In the genomic region with DNA sequence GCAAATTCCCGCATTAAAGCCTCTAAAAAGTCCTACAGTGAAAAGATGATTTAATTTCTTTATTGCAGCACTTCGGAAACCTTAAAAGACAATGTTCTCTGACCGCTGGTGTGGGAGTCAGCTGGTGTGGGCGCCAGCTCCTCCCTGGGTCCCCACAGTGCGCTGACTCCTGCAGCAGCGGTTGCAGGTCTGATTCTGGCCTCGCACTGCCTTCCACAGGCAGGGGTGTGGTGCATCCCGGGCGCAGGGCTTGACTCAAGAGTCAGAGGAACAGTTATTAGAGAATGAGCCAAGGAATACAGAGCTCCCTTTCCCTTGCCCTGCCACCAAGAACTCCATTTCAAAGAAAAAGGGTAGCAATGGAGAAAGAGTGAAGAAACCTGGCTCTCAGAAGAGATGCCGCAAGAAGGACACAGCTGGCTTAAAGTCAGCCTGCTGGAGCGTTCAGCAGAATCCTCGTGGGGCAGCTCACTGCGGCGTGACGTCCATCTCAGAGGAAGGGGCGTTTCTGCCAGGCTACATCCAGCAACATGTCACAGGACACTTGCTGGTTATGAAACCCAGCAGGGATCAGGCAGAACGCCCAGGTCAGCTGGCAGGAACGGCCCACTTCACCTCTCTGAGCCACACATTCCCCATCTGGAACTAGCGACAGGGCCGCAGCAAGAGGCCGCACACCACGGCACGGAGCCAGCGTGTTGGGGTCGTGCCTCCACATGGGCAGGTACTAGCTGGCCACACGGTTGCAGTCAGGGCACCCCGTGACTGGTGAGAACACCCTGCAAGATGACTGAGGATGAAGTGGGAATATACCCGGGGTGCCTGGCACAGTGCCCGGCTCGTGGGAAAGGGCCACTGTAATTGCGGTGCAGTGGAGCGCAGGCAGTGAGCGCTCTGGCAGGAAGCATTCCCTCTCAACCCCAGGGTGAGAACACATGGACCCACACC, we compare ENCODE assay signal across 14 cellular contexts. TPM values are rescaled to one million over a fixed set of nuclear protein-coding genes. Genes with fewer than 3 reads are reported as not detected.
DNase-seq lines count a peak whose midpoint lies in the region; ATAC-seq and TF ChIP-seq lines count a peak whose summit lies in the region.
"Had no signal": no experiment of that assay in that cellular context is flagged by ENCODE, and none has a peak within 500 bp of the region (broad histone marks: within the 10 kb centered on the region; RNA-seq: fewer than 3 reads in every experiment).

No MANE protein-coding gene starts in this region.

- no peaks in the 10 kb centered on the region for H3K36me3 Mint-ChIP-seq in MCF 10A (ENCODE audit: insufficient read depth, unreplicated experiment)
- no peaks in the 10 kb centered on the region for H3K36me3 Mint-ChIP-seq in CD4-positive, alpha-beta T cell (ENCODE audit: low read depth)
- H3K36me3 Mint-ChIP-seq: naive B cell had no signal

- no peak overlapping the region for H3K4me3 Mint-ChIP-seq in MCF 10A (ENCODE audit: unreplicated experiment)
- no peak overlapping the region for H3K4me3 Mint-ChIP-seq in CD4-positive, alpha-beta T cell

- BruUV-seq in MCF 10A (replicated peaks; lab: Mats Ljungman, UMichigan) = no TSS peak

- no peaks in the 10 kb centered on the region for H3K36me3 ChIP-seq in breast epithelium
- no peaks in the 10 kb centered on the region for H3K36me3 ChIP-seq in lower lobe of right lung
- no peaks in the 10 kb centered on the region for H3K36me3 ChIP-seq in vagina
- H3K36me3 ChIP-seq: ascending aorta, SJSA1 had no signal

- CTCF ChIA-PET in MCF 10A (lab: Yijun Ruan, JAX) = interaction anchor here (0.6 to 1.7 kb wide), 2 partner anchors 35 to 442 kb away, joined by 4 to 5 read pairs; no protein-coding TSS in a partner anchor
- CTCF ChIA-PET in CD4-positive, alpha-beta T cell (lab: Charles Lee) = no interaction called here

- no peaks in the 10 kb centered on the region for H3K9me3 Mint-ChIP-seq in MCF 10A (ENCODE audit: unreplicated experiment)
- H3K9me3 Mint-ChIP-seq in CD4-positive, alpha-beta T cell = no peaks in the 10 kb centered on the region
- H3K9me3 Mint-ChIP-seq: naive B cell had no signal

- no peak overlapping the region for H3K27ac Mint-ChIP-seq in MCF 10A (ENCODE audit: low read depth, unreplicated experiment)
- no peak overlapping the region for H3K27ac Mint-ChIP-seq in CD4-positive, alpha-beta T cell

- POLR2A ChIA-PET in MCF 10A (lab: Yijun Ruan, JAX) = interaction anchor here (0.7 kb wide), 1 partner anchor 666 kb away, joined by 5 read pairs; no protein-coding TSS in a partner anchor
- POLR2A ChIA-PET in CD4-positive, alpha-beta T cell (lab: Charles Lee) = no interaction called here

- H3K4me3 ChIP-seq in breast epithelium (no peak overlapping the region), lower lobe of right lung (no peak overlapping the region), vagina (no peak overlapping the region)
- H3K4me3 ChIP-seq: ascending aorta, SJSA1 had no signal

- intact Hi-C loops in breast epithelium (cut with DNase I; ENCODE audit: low total_unique reads) (loop anchor here (5.0 kb wide), 1 partner anchor 408 kb away; no protein-coding TSS in a partner anchor), MCF 10A (cut with micrococcal nuclease) (loop anchor here (10.0 kb wide), 2 partner anchors 555 to 795 kb away; no protein-coding TSS in a partner anchor), lower lobe of right lung (cut with DNase I) (no loop called here), vagina (cut with DNase I) (loop anchor here (5.0 kb wide), 1 partner anchor 1327 kb away; no protein-coding TSS in a partner anchor)
- intact Hi-C loops in CD4-positive, alpha-beta T cell (cut with DNase I, micrococcal nuclease) = no loop called here

- H3K27me3 ChIP-seq in breast epithelium (no peaks in the 10 kb centered on the region), lower lobe of right lung (ENCODE audit: low read depth) (no peaks in the 10 kb centered on the region), vagina (no peaks in the 10 kb centered on the region)
- H3K27me3 ChIP-seq in CD4-positive, alpha-beta T cell (ENCODE audit: control insufficient read depth, insufficient read depth, low read length) = peaks cover 4% of the 10 kb centered on the region
- H3K27me3 ChIP-seq: ascending aorta had no signal

- TF ChIP-seq POLR2A in breast epithelium (IDR thresholded peaks at IDR 0.05) (no peak), vagina (IDR thresholded peaks at IDR 0.05) (no peak)

- H3K4me1 Mint-ChIP-seq in MCF 10A (ENCODE audit: insufficient read depth, unreplicated experiment) = no peaks in the 10 kb centered on the region
- no peaks in the 10 kb centered on the region for H3K4me1 Mint-ChIP-seq in CD4-positive, alpha-beta T cell (ENCODE audit: low read depth)
- H3K4me1 Mint-ChIP-seq: naive B cell had no signal

- no peaks in the 10 kb centered on the region for H3K9me3 ChIP-seq in breast epithelium
- H3K9me3 ChIP-seq in lower lobe of right lung = no peaks in the 10 kb centered on the region
- H3K9me3 ChIP-seq in vagina = no peaks in the 10 kb centered on the region
- H3K9me3 ChIP-seq in CD4-positive, alpha-beta T cell (ENCODE audit: control insufficient read depth, low read length) = no peaks in the 10 kb centered on the region
- H3K9me3 ChIP-seq: ascending aorta, SJSA1 had no signal

- H3K27me3 Mint-ChIP-seq in MCF 10A (ENCODE audit: insufficient read depth, unreplicated experiment) = peaks cover 30% of the 10 kb centered on the region
- peaks cover 11% of the 10 kb centered on the region for H3K27me3 Mint-ChIP-seq in CD4-positive, alpha-beta T cell

- peak; percentile 38 to 61 for ATAC-seq in lower lobe of right lung
- ATAC-seq in CD4-positive, alpha-beta T cell (ENCODE audit: poor library complexity) = no peak

- no peaks in the 10 kb centered on the region for H3K4me1 ChIP-seq in breast epithelium
- no peaks in the 10 kb centered on the region for H3K4me1 ChIP-seq in lower lobe of right lung
- H3K4me1 ChIP-seq in vagina = peaks cover 23% of the 10 kb centered on the region
- H3K4me1 ChIP-seq: SJSA1 had no signal

- no peak for DNase-seq in breast epithelium (ENCODE audit: low spot score in 2 of 2)
- DNase-seq in MCF 10A (ENCODE audit: unreplicated experiment) = no peak
- DNase-seq in epidermal melanocyte (ENCODE audit: insufficient read length, low spot score) = peak; percentile 38
- DNase-seq in lower lobe of right lung = peak; percentile 56
- DNase-seq in vagina (ENCODE audit: extremely low spot score in 2 of 2) = no peak
- DNase-seq in amygdala (lab: John Stamatoyannopoulos, UW) = no peak
- no peak for DNase-seq in CD4-positive, alpha-beta T cell
- DNase-seq in pons (ENCODE audit: low spot score) = no peak
- DNase-seq: activated CD4-positive, alpha-beta T cell treated with anti-CD3 and anti-CD28 coated beads, Interleukin-2, amount 50 U/mL, for 4 hours; naive B cell; NCI-H187 treated with DMSO at 0.1 percent for 48 hours; stimulated activated CD4-positive, alpha-beta T cell treated with anti-CD3 and anti-CD28 coated beads, Interleukin-4, amount 100 ng/mL, for 4 hours had no signal

- H3K27ac ChIP-seq in breast epithelium = peak overlapping the region; percentile 7 to 74
- H3K27ac ChIP-seq in lower lobe of right lung = peak overlapping the region; percentile 75
- peak overlapping the region; percentile 56 for H3K27ac ChIP-seq in vagina
- H3K27ac ChIP-seq in CD4-positive, alpha-beta T cell (ENCODE audit: low read depth, low read length) = no peak overlapping the region
- H3K27ac ChIP-seq: SJSA1 had no signal

- TF ChIP-seq CTCF in breast epithelium (IDR thresholded peaks at IDR 0.05) = no peak
- TF ChIP-seq CTCF in MCF 10A (IDR thresholded peaks at IDR 0.05; ENCODE audit: unreplicated experiment) = no peak
- no peak for TF ChIP-seq CTCF in lower lobe of right lung (IDR thresholded peaks at IDR 0.05)
- no peak for TF ChIP-seq CTCF in vagina (IDR thresholded peaks at IDR 0.05)
- no peak for TF ChIP-seq CTCF in CD4-positive, alpha-beta T cell (IDR thresholded peaks at IDR 0.05)

RNA-seq across cellular contexts. Expression of a gene that starts 18.1 kb away (rescaled TPM):
- total RNA-seq in breast epithelium (1 to 10 TPM; 3.0 to 9.8 (median 5.9) TPM), MCF 10A (2022) (0.40 and 0.93 TPM in 2 replicates), lower lobe of right lung (5.8 TPM), vagina (1.7 TPM)
- under 1 TPM; 0.17 to 0.36 TPM for total RNA-seq in CD4-positive, alpha-beta T cell

RNA-seq across cellular contexts. Expression of a gene that starts 32.1 kb away (rescaled TPM):
- total RNA-seq in breast epithelium (1 to 10 TPM in 1 of 3 donors, under 1 TPM in 1, not detected in 1; 0.98 to 2.9 TPM), MCF 10A (2022) (not detected in 2 replicates), lower lobe of right lung (not detected), vagina (3.2 TPM)
- not detected for total RNA-seq in CD4-positive, alpha-beta T cell
- total RNA-seq: ascending aorta, SJSA1 had no signal

Comparison
In these comparisons a context has a peak if more than half of its experiments do, and no peak if none do; other contexts are left out.
1. DNase-seq: peak in epidermal melanocyte (single experiment) and lower lobe of right lung (single experiment); none in breast epithelium (0 of 2), MCF 10A (single experiment), vagina (0 of 2), amygdala (0 of 56), CD4-positive, alpha-beta T cell (0 of 10) and pons (single experiment).
2. intact Hi-C loops: an anchor here in breast epithelium (5.0 kb wide), MCF 10A (10.0 kb wide) and vagina (5.0 kb wide); none called in lower lobe of right lung and CD4-positive, alpha-beta T cell.